Comparison of ENCODE assay signal across 1 cellular context in genomic region chr14:72619881-72620280, GRCh38.
TF ChIP-seq lines count a peak whose summit lies in the region.

No MANE protein-coding gene starts in this region.

TF ChIP-seq in HepG2, 621 proteins besides CTCF, POLR2A, EP300 and RAD21 (continued from another document):
- TF ChIP-seq FOSL1 (CRISPR knock-in tag; IDR thresholded peaks at IDR 0.05; ENCODE audit: borderline replicate concordance) = no peak
- TF ChIP-seq ZNF512 (CRISPR knock-in tag; IDR thresholded peaks at IDR 0.05) = no peak
- no peak for TF ChIP-seq ZSCAN25 (CRISPR knock-in tag; IDR thresholded peaks at IDR 0.05)
- no peak for TF ChIP-seq ZNF574 (CRISPR knock-in tag; IDR thresholded peaks at IDR 0.05)
- TF ChIP-seq ZBTB10 (CRISPR knock-in tag; IDR thresholded peaks at IDR 0.05; ENCODE audit: borderline replicate concordance) = no peak
